In the genomic region with DNA sequence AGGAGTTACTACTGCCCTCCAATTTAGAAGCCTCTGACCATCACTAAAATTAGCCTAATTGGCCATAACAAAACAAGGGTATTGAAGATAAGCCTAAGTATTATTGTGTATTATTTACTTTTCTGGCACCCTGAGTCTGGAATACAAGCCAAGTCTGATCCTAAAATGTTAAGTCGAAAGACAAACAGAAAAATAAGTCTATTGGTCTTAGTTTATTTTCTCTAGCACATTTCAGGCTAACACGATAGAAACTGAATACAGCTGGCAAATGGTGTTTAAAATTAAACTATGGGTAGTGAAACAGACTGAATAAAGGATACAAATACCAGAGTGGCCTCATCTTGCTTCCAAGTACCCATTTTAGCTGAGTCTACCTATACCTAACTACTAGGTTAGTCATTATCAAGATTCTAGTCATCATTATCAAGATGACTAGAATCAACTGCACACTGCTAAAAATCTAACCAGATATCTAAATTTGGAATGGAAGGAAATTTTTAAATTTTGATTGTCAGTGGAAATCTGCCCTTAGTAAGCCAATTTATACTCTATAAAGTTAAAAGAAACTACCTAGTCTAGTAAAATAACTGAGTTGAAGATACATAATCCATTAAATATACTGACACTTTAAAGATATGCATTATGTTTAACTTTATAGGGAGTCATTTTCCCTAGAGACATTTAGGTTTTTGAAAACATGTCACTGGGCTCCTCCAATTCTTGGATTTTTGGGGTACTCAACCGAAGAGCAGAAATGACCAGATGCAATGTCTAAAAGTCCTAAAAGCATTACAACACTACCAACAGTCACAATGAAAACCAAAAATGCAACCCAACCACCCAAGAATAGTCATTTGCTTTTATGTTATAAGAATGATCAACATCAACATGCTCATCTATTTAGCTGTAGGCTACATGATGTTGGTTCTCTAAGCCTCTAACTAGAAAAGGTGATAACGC, we compare ENCODE assay signal across 9 cellular contexts.
DNase-seq lines count a peak whose midpoint lies in the region; ATAC-seq and TF ChIP-seq lines count a peak whose summit lies in the region.
"Had no signal": no experiment of that assay in that cellular context is flagged by ENCODE, and none has a peak within 500 bp of the region (broad histone marks: within the 10 kb centered on the region; RNA-seq: fewer than 3 reads in every experiment).

No MANE protein-coding gene starts in this region.

- H3K27me3 ChIP-seq in transverse colon: no peaks in the 10 kb centered on the region

- TF ChIP-seq CTCF in coronary artery (IDR thresholded peaks at IDR 0.05): no peak
- TF ChIP-seq CTCF in transverse colon (IDR thresholded peaks at IDR 0.05): no peak

- intact Hi-C loops in transverse colon (cut with DNase I; ENCODE audit: low total_unique reads): no loop called here

- H3K36me3 ChIP-seq in transverse colon: peaks cover 0 to 10% (median 0%) of the 10 kb centered on the region in 4 donors

- no peaks in the 10 kb centered on the region for H3K9me3 ChIP-seq in transverse colon

- H3K9me3 Mint-ChIP-seq in activated naive CD8-positive, alpha-beta T cell (ENCODE audit: low read depth): no peaks in the 10 kb centered on the region
- no peaks in the 10 kb centered on the region for H3K9me3 Mint-ChIP-seq in activated naive CD8-positive, alpha-beta T cell treated with anti-CD3 and anti-CD28 coated beads for 36 hours

- peaks cover 12 to 25% (median 15%) of the 10 kb centered on the region in 4 donors for H3K4me1 ChIP-seq in transverse colon

- peak overlapping the region; percentile 60 to 77 for H3K27ac ChIP-seq in coronary artery
- H3K27ac ChIP-seq in transverse colon: peak overlapping the region; percentile 52 to 79 (median 64)

- peaks cover 11% of the 10 kb centered on the region for H3K4me1 Mint-ChIP-seq in activated naive CD8-positive, alpha-beta T cell (ENCODE audit: low read depth)
- peaks cover 14% of the 10 kb centered on the region for H3K4me1 Mint-ChIP-seq in activated naive CD8-positive, alpha-beta T cell treated with anti-CD3 and anti-CD28 coated beads for 36 hours

- in situ Hi-C loops in transverse colon (cut with MboI; ENCODE audit: low pct_ligation_motif_present in 1 of 4, low pct_unique_long_range_greater_than_20kb in 1 of 4, low sequenced_read_pairs in 3 of 4): loop anchor here in 1 of 4 donors (25.0 kb wide), 1 partner anchor 125 kb away; a partner anchor contains a TSS

- TF ChIP-seq POLR2A in transverse colon (IDR thresholded peaks at IDR 0.05): no peak

- ATAC-seq in HG02973 (IDR thresholded peaks at IDR 0.05; ENCODE audit: unreplicated experiment): peak; percentile 64

- 79 to 90% methylated on average over 3 to 4 of the region's 4 CpGs for WGBS in transverse colon (ENCODE audit: low coverage in 1 of 2), 2 donors

- peaks cover 2% of the 10 kb centered on the region for H3K36me3 Mint-ChIP-seq in activated naive CD8-positive, alpha-beta T cell
- H3K36me3 Mint-ChIP-seq in activated naive CD8-positive, alpha-beta T cell treated with anti-CD3 and anti-CD28 coated beads for 36 hours: peaks cover 7% of the 10 kb centered on the region

- H3K4me3 Mint-ChIP-seq in activated naive CD8-positive, alpha-beta T cell: no peak overlapping the region
- no peak overlapping the region for H3K4me3 Mint-ChIP-seq in activated naive CD8-positive, alpha-beta T cell treated with anti-CD3 and anti-CD28 coated beads for 36 hours

- no peak overlapping the region for H3K4me3 ChIP-seq in coronary artery
- H3K4me3 ChIP-seq in transverse colon: no peak overlapping the region

- no peak for DNase-seq in activated naive CD8-positive, alpha-beta T cell treated with anti-CD3 and anti-CD28 coated beads for 36 hours
- no peak for DNase-seq in coronary artery (ENCODE audit: low spot score)
- no peak for DNase-seq in transverse colon
- DNase-seq in HPDE6-E6E7 (ENCODE audit: extremely low spot score): no peak
- no peak for DNase-seq in germinal center (ENCODE audit: low spot score)
- DNase-seq in OCI-M2 (lab: John Stamatoyannopoulos, UW; ENCODE audit: unreplicated experiment): no peak
- DNase-seq: SHP77 treated with DMSO at 0.1 percent for 48 hours had no signal

- TF ChIP-seq EP300 in transverse colon (IDR thresholded peaks at IDR 0.05; ENCODE audit: low read depth): no peak

- no peaks in the 10 kb centered on the region for H3K27me3 Mint-ChIP-seq in activated naive CD8-positive, alpha-beta T cell
- no peaks in the 10 kb centered on the region for H3K27me3 Mint-ChIP-seq in activated naive CD8-positive, alpha-beta T cell treated with anti-CD3 and anti-CD28 coated beads for 36 hours

- H3K27ac Mint-ChIP-seq in activated naive CD8-positive, alpha-beta T cell: peak overlapping the region; percentile 24
- no peak overlapping the region for H3K27ac Mint-ChIP-seq in activated naive CD8-positive, alpha-beta T cell treated with anti-CD3 and anti-CD28 coated beads for 36 hours
